ENCODE assay signal across 9 cellular contexts in the genomic region with DNA sequence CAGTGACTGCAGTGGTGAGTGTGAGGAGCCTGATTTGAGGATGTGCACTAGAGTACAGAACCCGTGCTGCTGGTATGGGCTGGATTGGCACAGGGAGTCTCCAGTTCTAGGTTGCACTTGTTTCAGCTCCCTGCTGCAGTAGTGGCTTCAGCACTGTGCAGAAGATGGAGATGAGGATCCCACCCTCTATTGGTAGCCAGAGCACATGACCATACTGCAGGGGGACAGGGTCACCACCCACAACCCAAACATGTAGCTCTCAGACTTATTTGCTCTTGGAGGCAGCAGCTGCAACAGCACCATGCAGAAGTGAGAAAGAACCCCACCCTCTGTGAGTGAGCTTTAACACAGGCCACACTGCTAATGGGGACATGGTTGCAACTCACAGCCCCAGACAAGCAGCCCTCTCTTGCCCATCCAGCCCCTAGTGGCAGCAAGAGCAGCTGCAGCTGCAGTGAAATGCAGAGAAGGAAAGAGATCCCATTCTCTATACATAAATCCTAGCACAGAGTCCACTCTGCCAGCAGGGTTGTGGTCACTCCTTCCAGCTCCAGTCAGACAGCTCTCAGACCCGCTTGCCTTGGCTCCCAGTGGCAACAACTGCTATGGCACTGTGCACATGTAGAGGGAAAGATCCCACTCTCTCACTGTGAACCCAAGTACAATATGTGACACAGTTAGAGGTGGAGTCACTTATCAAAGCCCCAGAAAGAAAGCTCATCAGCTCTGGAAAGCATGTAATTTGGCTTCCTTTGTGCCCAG. TPM values are rescaled to one million over a fixed set of nuclear protein-coding genes. Genes with fewer than 3 reads are reported as not detected.
DNase-seq lines count a peak whose midpoint lies in the region; ATAC-seq and TF ChIP-seq lines count a peak whose summit lies in the region.
"Had no signal": no experiment of that assay in that cellular context is flagged by ENCODE, and none has a peak within 500 bp of the region (broad histone marks: within the 10 kb centered on the region; RNA-seq: fewer than 3 reads in every experiment).

No MANE protein-coding gene starts in this region.

- H3K4me1 ChIP-seq in prostate gland (replicated peaks): no peaks in the 10 kb centered on the region

- no peak for TF ChIP-seq POLR2A in prostate gland (IDR thresholded peaks at IDR 0.05)

- TF ChIP-seq CTCF in VCaP (conservative IDR thresholded peaks at IDR 0.05) (peak; percentile 51), mesothelial cell of epicardium (IDR thresholded peaks at IDR 0.05; ENCODE audit: unreplicated experiment) (peak; percentile 46), prostate gland (IDR thresholded peaks at IDR 0.05) (no peak)

- 86% methylated on average over 2 of the region's 2 CpGs for WGBS in prostate gland

- no peak overlapping the region for H3K27ac Mint-ChIP-seq in mesothelial cell of epicardium

- no peaks in the 10 kb centered on the region for H3K36me3 ChIP-seq in prostate gland

- peaks cover 23% of the 10 kb centered on the region for H3K36me3 Mint-ChIP-seq in mesothelial cell of epicardium

- H3K27me3 Mint-ChIP-seq in mesothelial cell of epicardium (ENCODE audit: low read depth): no peaks in the 10 kb centered on the region

- H3K27me3 ChIP-seq in prostate gland (replicated peaks; ENCODE audit: insufficient read depth): no peaks in the 10 kb centered on the region

- H3K27ac ChIP-seq in VCaP: no peak overlapping the region
- H3K27ac ChIP-seq in prostate gland: no peak overlapping the region

- peaks cover 34% of the 10 kb centered on the region for H3K9me3 Mint-ChIP-seq in mesothelial cell of epicardium

- no peak overlapping the region for H3K4me3 ChIP-seq in prostate gland
- H3K4me3 ChIP-seq: lung had no signal

- H3K4me1 Mint-ChIP-seq in mesothelial cell of epicardium: peaks cover 5% of the 10 kb centered on the region

- DNase-seq in ELR (ENCODE audit: low read depth) (peak; percentile 55), mesothelial cell of epicardium (ENCODE audit: low spot score in 2 of 2, unreplicated experiment in 2 of 2) (no peak), 8988T (no peak), prostate gland (ENCODE audit: low spot score) (no peak)
- DNase-seq in activated CD4-positive, alpha-beta T cell treated with anti-CD3 and anti-CD28 coated beads, Interleukin-2, amount 50 U/mL, for 4 hours: no peak

- H3K4me3 Mint-ChIP-seq in mesothelial cell of epicardium: no peak overlapping the region

- H3K9me3 ChIP-seq in prostate gland: no peaks in the 10 kb centered on the region

- ATAC-seq in GM21360 (IDR thresholded peaks at IDR 0.05; ENCODE audit: unreplicated experiment) (peak; percentile 94), HG03439 (IDR thresholded peaks at IDR 0.05; ENCODE audit: unreplicated experiment) (peak; percentile 93)

- intact Hi-C loops in prostate gland (cut with DNase I): no loop called here

RNA-seq across cellular contexts. Expression of gene SCIN, which starts 51.4 kb away (rescaled TPM):
- total RNA-seq in mesothelial cell of epicardium (2.5 to 3.9 TPM (median 3.3 TPM) in 3 replicates), prostate gland (10 to 100 TPM in 1 of 2 donors, 1 to 10 TPM in 1; 7.6 to 12.2 TPM)

Comparison
In these comparisons a context has a peak if more than half of its experiments do, and no peak if none do; other contexts are left out.
1. CTCF ChIP-seq: peak in VCaP (single experiment) and mesothelial cell of epicardium (single experiment); none in prostate gland (0 of 4).